Comparison of ENCODE assay signal across 36 cellular contexts in the genomic region with DNA sequence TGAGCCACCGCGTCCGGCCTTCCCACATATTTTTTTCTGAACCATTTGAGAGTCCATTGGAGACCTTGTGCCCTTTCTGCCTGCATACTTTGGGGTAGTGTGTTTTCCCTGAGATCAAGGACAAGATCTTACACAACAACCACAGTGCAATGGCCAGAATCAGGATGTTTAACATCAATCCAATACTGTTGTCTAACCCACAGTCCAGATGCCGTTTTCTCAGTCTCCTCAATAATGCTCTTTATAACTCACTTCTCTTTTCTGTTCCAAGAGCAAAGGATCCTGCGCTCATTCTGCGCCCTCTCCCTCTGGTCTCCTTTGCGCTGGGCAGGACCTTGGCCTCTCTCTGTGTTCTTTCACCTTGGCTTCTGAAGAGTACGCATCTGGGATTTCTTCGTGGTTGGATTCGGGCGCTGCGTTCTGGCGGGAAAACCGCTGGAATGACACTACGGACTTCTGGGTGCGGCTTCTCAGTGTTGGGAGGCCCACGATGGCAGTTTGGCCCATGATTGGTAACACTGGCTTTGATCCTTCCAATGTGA.
"Had no signal": no experiment of that assay in that cellular context is flagged by ENCODE, and none has a peak within 500 bp of the region (broad histone marks: within the 10 kb centered on the region; RNA-seq: fewer than 3 reads in every experiment).

No MANE protein-coding gene starts in this region.

- FAIRE-seq: bronchial epithelial cell, RCC 7860 had no signal

- H3K4me2 ChIP-seq: KMS-11 had no signal

- H3K9me3 Mint-ChIP-seq: activated CD4-positive, alpha-beta memory T cell treated with anti-CD3 and anti-CD28 coated beads for 36 hours; activated naive CD4-positive, alpha-beta T cell treated with anti-CD3 and anti-CD28 coated beads for 36 hours; activated naive CD4-positive, alpha-beta T cell treated with anti-CD3 and anti-CD28 coated beads, Interleukin-2, amount 50 U/mL, for 72 hours; activated T-cell treated with anti-CD3 and anti-CD28 coated beads, Interleukin-2, amount 50 U/mL, for 4 hours; activated T-helper 1 cell treated with anti-CD3 and anti-CD28 coated beads, Interleukin-12 subunit alpha, Interleukin-12 subunit beta, Interleukin-2, Interleukin-4 antibody, amounts not matched to agents 30 ng/mL and 10 ng/mL and 1 ng/mL, durations not matched to agents 14 hours and 24 hours and 36 hours had no signal

- H3K36me3 ChIP-seq: adrenal gland had no signal

- H3K4me3 Mint-ChIP-seq: activated CD4-positive, alpha-beta memory T cell treated with anti-CD3 and anti-CD28 coated beads for 36 hours; activated naive CD4-positive, alpha-beta T cell treated with anti-CD3 and anti-CD28 coated beads for 36 hours; activated T-cell treated with anti-CD3 and anti-CD28 coated beads, Interleukin-2, amount 50 U/mL, for 4 hours; activated T-helper 1 cell treated with anti-CD3 and anti-CD28 coated beads, Interleukin-12 subunit alpha, Interleukin-12 subunit beta, Interleukin-2, Interleukin-4 antibody, amounts not matched to agents 30 ng/mL and 10 ng/mL and 1 ng/mL, durations not matched to agents 14 hours and 24 hours and 36 hours; brain had no signal

- H3K27ac Mint-ChIP-seq: activated CD4-positive, alpha-beta memory T cell treated with anti-CD3 and anti-CD28 coated beads for 36 hours; activated naive CD4-positive, alpha-beta T cell treated with anti-CD3 and anti-CD28 coated beads for 36 hours; activated naive CD4-positive, alpha-beta T cell treated with anti-CD3 and anti-CD28 coated beads, Interleukin-2, amount 50 U/mL, for 72 hours; activated T-helper 1 cell treated with anti-CD3 and anti-CD28 coated beads, Interleukin-12 subunit alpha, Interleukin-12 subunit beta, Interleukin-2, Interleukin-4 antibody, amounts not matched to agents 30 ng/mL and 10 ng/mL and 1 ng/mL, durations not matched to agents 14 hours and 24 hours and 36 hours; brain had no signal

- H3K9ac ChIP-seq: KMS-11 had no signal

- DNase-seq: activated CD4-positive, alpha-beta memory T cell treated with anti-CD3 and anti-CD28 coated beads for 36 hours; activated CD4-positive, alpha-beta T cell treated with anti-CD3 and anti-CD28 coated beads for 4 hours; activated CD4-positive, alpha-beta T cell treated with anti-CD3 and anti-CD28 coated beads, Interleukin-2, amount 50 U/mL, for 1 hour; activated CD8-positive, alpha-beta memory T cell treated with anti-CD3 and anti-CD28 coated beads, Interleukin-2, amount 50 U/mL, for 4 hours; activated gamma-delta T cell treated with Interleukin-2 at 50 U/mL for 16 hours; activated naive CD4-positive, alpha-beta T cell treated with anti-CD3 and anti-CD28 coated beads for 36 hours; activated T-cell treated with anti-CD3 and anti-CD28 coated beads for 4 hours; activated T-cell treated with anti-CD3 and anti-CD28 coated beads, Interleukin-2, amount 50 U/mL, for 4 hours; adrenal gland; caudate nucleus; cerebellar nuclear complex; MM.1S; NCI-H1048; NCI-H1105 treated with DMSO at 0.1 percent for 48 hours; NCI-H1436 treated with DMSO at 0.1 percent for 48 hours; NCI-H1694 treated with DMSO at 0.1 percent for 48 hours; NCI-H2029; NCI-H345; NCI-H524 treated with DMSO at 0.1 percent for 48 hours; PC-3; SIG-M5; SW 1271; T-helper 1 cell; T-helper 2 cell; T-helper 9 cell; WERI-Rb-1 had no signal

- ATAC-seq: activated CD4-positive, CD25-positive, alpha-beta regulatory T cell treated with anti-CD3 and anti-CD28 coated beads, Interleukin-2, amount 50 U/mL, for 24 hours; activated naive CD4-positive, alpha-beta T cell treated with anti-CD3 and anti-CD28 coated beads, Interleukin-2, amount 50 U/mL, for 72 hours; activated T-cell treated with anti-CD3 and anti-CD28 coated beads, Interleukin-2, amount 50 U/mL, for 4 hours; PC-3; Right ventricle myocardium inferior; SK-N-SH treated with all-trans-retinoic acid at 6 μM for 48 hours had no signal

- H3K9me3 ChIP-seq: adrenal gland had no signal

- H3K4me3 ChIP-seq: adrenal gland had no signal

- H3K27ac ChIP-seq: adrenal gland, KMS-11, RWPE1, WERI-Rb-1 had no signal

- H3K36me3 Mint-ChIP-seq: activated CD4-positive, alpha-beta memory T cell treated with anti-CD3 and anti-CD28 coated beads for 36 hours; activated naive CD4-positive, alpha-beta T cell treated with anti-CD3 and anti-CD28 coated beads, Interleukin-2, amount 50 U/mL, for 72 hours had no signal

- H3K27me3 ChIP-seq: adrenal gland had no signal
